ENCODE assay signal across 5 cellular contexts in the genomic region with DNA sequence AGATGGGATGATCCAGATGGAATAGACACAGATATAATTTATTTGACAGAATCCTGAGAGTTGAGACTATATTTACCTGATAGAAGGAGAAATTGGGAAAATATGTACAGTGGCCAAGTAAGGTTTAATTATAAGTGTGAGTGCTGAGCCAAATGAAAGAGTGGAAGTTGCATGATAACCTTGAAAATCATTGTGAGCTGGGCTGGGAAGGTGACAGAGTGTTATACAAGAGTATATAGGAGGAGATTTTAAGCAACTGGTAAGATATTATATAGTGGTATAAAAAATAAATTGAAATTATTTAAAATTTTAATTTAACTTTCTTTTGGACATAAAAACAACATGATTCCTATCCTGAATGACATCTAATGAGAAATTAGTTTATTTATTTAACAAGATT.
"Had no signal": no experiment of that assay in that cellular context is flagged by ENCODE, and none has a peak within 500 bp of the region (broad histone marks: within the 10 kb centered on the region; RNA-seq: fewer than 3 reads in every experiment).

No MANE protein-coding gene starts in this region.

- ATAC-seq: HepG2, K562 had no signal

- H3K4me3 ChIP-seq: K562 had no signal

- FAIRE-seq: HepG2, HTR-8/SVneo, K562 had no signal

- DNase-seq: IMR-90 had no signal

- H3K27ac ChIP-seq: HL-60 had no signal
